Comparison of ENCODE assay signal across 24 cellular contexts in genomic region chr3:182603501-182603900, GRCh38.
DNase-seq lines count a peak whose midpoint lies in the region; ATAC-seq, FAIRE-seq and TF ChIP-seq lines count a peak whose summit lies in the region.
"Had no signal": no experiment of that assay in that cellular context is flagged by ENCODE, and none has a peak within 500 bp of the region (broad histone marks: within the 10 kb centered on the region; RNA-seq: fewer than 3 reads in every experiment).

No MANE protein-coding gene starts in this region.

- H3K4me2 ChIP-seq in parathyroid adenoma (ENCODE audit: low read length), result peak overlapping the region; percentile 26
- H3K4me2 ChIP-seq: BLaER1 had no signal

- TF ChIP-seq POLR2A in breast epithelium (IDR thresholded peaks at IDR 0.05) (no peak), esophagus squamous epithelium (IDR thresholded peaks at IDR 0.05) (no peak)

- H3K9me3 ChIP-seq in breast epithelium, result no peaks in the 10 kb centered on the region
- H3K9me3 ChIP-seq in esophagus squamous epithelium, result no peaks in the 10 kb centered on the region
- no peaks in the 10 kb centered on the region for H3K9me3 ChIP-seq in parathyroid adenoma (ENCODE audit: control insufficient read depth, low read length)
- H3K9me3 ChIP-seq: BLaER1 had no signal

- no peaks in the 10 kb centered on the region for H3K79me2 ChIP-seq in parathyroid adenoma

- DNase-seq in MCF 10A (ENCODE audit: unreplicated experiment) (peak; percentile 1), breast epithelium (ENCODE audit: low spot score in 2 of 2) (no peak), bronchial epithelial cell (ENCODE audit: low read depth) (peak; percentile 50), esophagus squamous epithelium (lab: John Stamatoyannopoulos, UW) (no peak), caudate nucleus (lab: John Stamatoyannopoulos, UW) (no peak), DMS153 (lab: John Stamatoyannopoulos, UW) (no peak)
- DNase-seq: 8988T; Calu3; CD8-positive, alpha-beta T cell; DMS53; DND-41; EL; GM23248; HCEC 1CT had no signal

- no peak overlapping the region for H3K9ac ChIP-seq in parathyroid adenoma
- H3K9ac ChIP-seq: BLaER1, GM23248 had no signal

- no peak overlapping the region for H3K4me3 ChIP-seq in breast epithelium
- H3K4me3 ChIP-seq in bronchial epithelial cell (ENCODE audit: low read depth, low read length), result no peak overlapping the region
- no peak overlapping the region for H3K4me3 ChIP-seq in esophagus squamous epithelium
- H3K4me3 ChIP-seq in parathyroid adenoma (ENCODE audit: low read depth, low read length), result no peak overlapping the region
- H3K4me3 ChIP-seq: BLaER1, GM23248 had no signal

- H3K27me3 ChIP-seq in breast epithelium (no peaks in the 10 kb centered on the region), bronchial epithelial cell (ENCODE audit: control insufficient read depth, insufficient read depth, low read length) (no peaks in the 10 kb centered on the region), esophagus squamous epithelium (no peaks in the 10 kb centered on the region), parathyroid adenoma (ENCODE audit: control insufficient read depth, insufficient read depth, low read length) (no peaks in the 10 kb centered on the region)
- H3K27me3 ChIP-seq: BLaER1 had no signal

- H3K36me3 ChIP-seq in breast epithelium (no peaks in the 10 kb centered on the region), bronchial epithelial cell (ENCODE audit: control insufficient read depth, insufficient read depth, low read length) (no peaks in the 10 kb centered on the region), esophagus squamous epithelium (no peaks in the 10 kb centered on the region), parathyroid adenoma (ENCODE audit: control insufficient read depth, insufficient read depth, low read length) (no peaks in the 10 kb centered on the region)
- H3K36me3 ChIP-seq: BLaER1 had no signal

- H3K9me3 Mint-ChIP-seq in MCF 10A (ENCODE audit: unreplicated experiment), result no peaks in the 10 kb centered on the region
- H3K9me3 Mint-ChIP-seq: CD8-positive, alpha-beta T cell; IgD-negative memory B cell had no signal

- no peaks in the 10 kb centered on the region for H3K36me3 Mint-ChIP-seq in MCF 10A (ENCODE audit: insufficient read depth, unreplicated experiment)
- H3K36me3 Mint-ChIP-seq: CD14-positive monocyte; CD8-positive, alpha-beta T cell; IgD-negative memory B cell had no signal

- no peak overlapping the region for H3K27ac Mint-ChIP-seq in MCF 10A (ENCODE audit: low read depth, unreplicated experiment)
- H3K27ac Mint-ChIP-seq: CD14-positive monocyte; CD8-positive, alpha-beta T cell; IgD-negative memory B cell had no signal

- no TSS peak for BruUV-seq in MCF 10A (replicated peaks; lab: Mats Ljungman, UMichigan)

- ATAC-seq in HG02610 (IDR thresholded peaks at IDR 0.05; ENCODE audit: unreplicated experiment), result no peak
- ATAC-seq: CD8-positive, alpha-beta T cell; HepG2 had no signal

- TF ChIP-seq CTCF in MCF 10A (IDR thresholded peaks at IDR 0.05; ENCODE audit: unreplicated experiment), result no peak
- no peak for TF ChIP-seq CTCF in breast epithelium (IDR thresholded peaks at IDR 0.05)
- no peak for TF ChIP-seq CTCF in bronchial epithelial cell (IDR thresholded peaks at IDR 0.05; ENCODE audit: insufficient read depth, low read length, severe bottlenecking)
- no peak for TF ChIP-seq CTCF in esophagus squamous epithelium (IDR thresholded peaks at IDR 0.05)
- TF ChIP-seq CTCF in parathyroid adenoma (IDR thresholded peaks at IDR 0.05), result no peak

- POLR2A ChIA-PET in MCF 10A (lab: Yijun Ruan, JAX), result interaction anchor here (1.2 kb wide), 1 partner anchor 180 kb away, joined by 3 read pairs; no protein-coding TSS in a partner anchor

- peak overlapping the region; percentile 67 for H2AFZ ChIP-seq in parathyroid adenoma
- H2AFZ ChIP-seq: GM23248 had no signal

- H3K27me3 Mint-ChIP-seq in MCF 10A (ENCODE audit: insufficient read depth, unreplicated experiment), result no peaks in the 10 kb centered on the region
- H3K27me3 Mint-ChIP-seq: IgD-negative memory B cell had no signal

- intact Hi-C loops in MCF 10A (cut with micrococcal nuclease), result no loop called here
- intact Hi-C loops in breast epithelium (cut with DNase I; ENCODE audit: low total_unique reads), result no loop called here
- intact Hi-C loops in esophagus squamous epithelium (cut with DNase I), result no loop called here

- H3K27ac ChIP-seq in breast epithelium (no peak overlapping the region), esophagus squamous epithelium (peak overlapping the region in 3 of 4 donors; percentile 39 to 78 (median 69)), parathyroid adenoma (no peak overlapping the region), caudate nucleus (ENCODE audit: low read depth, low read length) (no peak overlapping the region)
- H3K27ac ChIP-seq: BLaER1, GM23248 had no signal

- no peak overlapping the region for H3K4me3 Mint-ChIP-seq in MCF 10A (ENCODE audit: unreplicated experiment)
- H3K4me3 Mint-ChIP-seq: CD14-positive monocyte; CD8-positive, alpha-beta T cell; IgD-negative memory B cell had no signal

- no peaks in the 10 kb centered on the region for H3K4me1 Mint-ChIP-seq in MCF 10A (ENCODE audit: insufficient read depth, unreplicated experiment)
- H3K4me1 Mint-ChIP-seq: CD14-positive monocyte, IgD-negative memory B cell had no signal

- no peak for FAIRE-seq in bronchial epithelial cell (lab: Jason Lieb, UNC)
- FAIRE-seq: GM12891, GM19239, H54, HepG2, HTR-8/SVneo had no signal

- H3K4me1 ChIP-seq in breast epithelium, result no peaks in the 10 kb centered on the region
- H3K4me1 ChIP-seq in esophagus squamous epithelium, result peaks cover 0 to 51% (median 0%) of the 10 kb centered on the region in 3 donors
- H3K4me1 ChIP-seq in parathyroid adenoma, result peaks cover 16% of the 10 kb centered on the region

- CTCF ChIA-PET in MCF 10A (lab: Yijun Ruan, JAX), result no interaction called here

Comparison
In these comparisons a context has a peak if more than half of its experiments do, and no peak if none do; other contexts are left out.
1. DNase-seq: peak in MCF 10A (single experiment) and bronchial epithelial cell (single experiment); none in breast epithelium (0 of 2), esophagus squamous epithelium (single experiment), caudate nucleus (0 of 61) and DMS153 (single experiment).
2. H3K27ac ChIP-seq: peak in esophagus squamous epithelium (3 of 4); none in breast epithelium (0 of 2), parathyroid adenoma (single experiment) and caudate nucleus (single experiment).